ENCODE assay signal across 10 cellular contexts in genomic region chr1:229556551-229556950, GRCh38. TPM values are rescaled to one million over a fixed set of nuclear protein-coding genes. Genes with fewer than 3 reads are reported as not detected.
DNase-seq lines count a peak whose midpoint lies in the region; ATAC-seq, FAIRE-seq and TF ChIP-seq lines count a peak whose summit lies in the region.
"Had no signal": no experiment of that assay in that cellular context is flagged by ENCODE, and none has a peak within 500 bp of the region (broad histone marks: within the 10 kb centered on the region; RNA-seq: fewer than 3 reads in every experiment).

No MANE protein-coding gene starts in this region.

- TF ChIP-seq CTCF in NB4 (IDR thresholded peaks at IDR 0.05; ENCODE audit: low read depth, low read length) (no peak), astrocyte (IDR thresholded peaks at IDR 0.05; ENCODE audit: insufficient read depth, low read depth, low read length) (no peak), osteoblast (IDR thresholded peaks at IDR 0.05; ENCODE audit: extremely low read depth, low read depth, low read length) (no peak)

- H3K4me2 ChIP-seq in astrocyte (ENCODE audit: low read length) (peak overlapping the region; percentile 95), osteoblast (ENCODE audit: insufficient read depth, low read length) (peak overlapping the region; percentile 93)

- peak overlapping the region; percentile 89 for H3K4me3 ChIP-seq in GM08714 (ENCODE audit: low read length)
- peak overlapping the region; percentile 99 for H3K4me3 ChIP-seq in NB4 (ENCODE audit: low read depth, low read length)
- no peak overlapping the region for H3K4me3 ChIP-seq in astrocyte (ENCODE audit: insufficient read depth, low read depth, low read length)
- H3K4me3 ChIP-seq in osteoblast (ENCODE audit: insufficient read depth, low read length): no peak overlapping the region

- no peak for FAIRE-seq in astrocyte (lab: Jason Lieb, UNC)

- H2AFZ ChIP-seq in astrocyte (ENCODE audit: low read depth, low read length): no peak overlapping the region
- peak overlapping the region; percentile 6 for H2AFZ ChIP-seq in osteoblast (ENCODE audit: low read length)

- TF ChIP-seq POLR2A in NB4 (IDR thresholded peaks at IDR 0.05; ENCODE audit: extremely low read depth, insufficient read length): no peak

- H3K4me1 ChIP-seq in astrocyte (ENCODE audit: insufficient read depth, low read length): peaks cover 7% of the 10 kb centered on the region
- peaks cover 9% of the 10 kb centered on the region for H3K4me1 ChIP-seq in osteoblast (ENCODE audit: insufficient read depth, low read length)

- H3K27ac ChIP-seq in astrocyte (ENCODE audit: low read depth, low read length) (no peak overlapping the region), osteoblast (ENCODE audit: low read depth, low read length) (no peak overlapping the region)
- H3K27ac ChIP-seq: SJSA1 had no signal

- no peaks in the 10 kb centered on the region for H3K27me3 Mint-ChIP-seq in astrocyte (ENCODE audit: low read depth, unreplicated experiment)

- H3K4me3 Mint-ChIP-seq in astrocyte (ENCODE audit: unreplicated experiment): peak overlapping the region; percentile 95

- H3K4me1 Mint-ChIP-seq in astrocyte (ENCODE audit: low read depth, unreplicated experiment): peaks cover 19% of the 10 kb centered on the region

- no peaks in the 10 kb centered on the region for H3K9me3 Mint-ChIP-seq in astrocyte (ENCODE audit: unreplicated experiment)

- H3K79me2 ChIP-seq in astrocyte (ENCODE audit: insufficient read depth, low read length) (peaks cover 62% of the 10 kb centered on the region), osteoblast (ENCODE audit: insufficient read depth, low read length) (peaks cover 59% of the 10 kb centered on the region)

- ATAC-seq in GM18519 (IDR thresholded peaks at IDR 0.05; ENCODE audit: low FRiP score, unreplicated experiment): no peak
- no peak for ATAC-seq in HG03159 (IDR thresholded peaks at IDR 0.05; ENCODE audit: unreplicated experiment)

- no peak overlapping the region for H3K9ac ChIP-seq in astrocyte (ENCODE audit: low read length)

- H4K20me1 ChIP-seq in astrocyte (ENCODE audit: insufficient read depth, low read length) (peaks cover 38% of the 10 kb centered on the region), osteoblast (ENCODE audit: insufficient read depth, low read length) (peaks cover 29% of the 10 kb centered on the region)

- H3K27me3 ChIP-seq in astrocyte (ENCODE audit: insufficient read depth, low read length): no peaks in the 10 kb centered on the region
- no peaks in the 10 kb centered on the region for H3K27me3 ChIP-seq in osteoblast (ENCODE audit: insufficient read depth, low read length)
- H3K27me3 ChIP-seq: SJSA1 had no signal

- peak; percentile 72 for DNase-seq in NB4 (ENCODE audit: low read depth)
- DNase-seq in astrocyte (ENCODE audit: low read depth): no peak
- peak; percentile 67 for DNase-seq in osteoblast (ENCODE audit: insufficient read length, low spot score, missing footprints)
- no peak for DNase-seq in mucosa of gallbladder (ENCODE audit: low spot score)
- no peak for DNase-seq in DMS53 treated with DMSO at 0.1 percent for 48 hours (lab: John Stamatoyannopoulos, UW; ENCODE audit: unreplicated experiment)
- DNase-seq: KBM-7 had no signal

- H3K36me3 ChIP-seq in astrocyte (ENCODE audit: insufficient read depth, low read length): no peaks in the 10 kb centered on the region
- no peaks in the 10 kb centered on the region for H3K36me3 ChIP-seq in osteoblast (ENCODE audit: insufficient read depth, low read length)

- peak overlapping the region; percentile 28 for H3K27ac Mint-ChIP-seq in astrocyte (ENCODE audit: unreplicated experiment)

- peaks cover 2% of the 10 kb centered on the region for H3K36me3 Mint-ChIP-seq in astrocyte (ENCODE audit: low read depth, unreplicated experiment)

- H3K9me3 ChIP-seq in astrocyte (ENCODE audit: insufficient read depth, low read depth, low read length): no peaks in the 10 kb centered on the region
- H3K9me3 ChIP-seq in osteoblast (ENCODE audit: low read depth, low read length): no peaks in the 10 kb centered on the region
- H3K9me3 ChIP-seq: SJSA1 had no signal

RNA-seq across cellular contexts. Expression of gene ABCB10, which starts 2.0 kb away (rescaled TPM):
- total RNA-seq in astrocyte: 16.4 and 19.7 TPM in 2 replicates
- total RNA-seq in osteoblast: 12.4 and 13.4 TPM in 2 replicates
- total RNA-seq in mucosa of gallbladder: 14.9 TPM

RNA-seq across cellular contexts. Expression of gene NUP133, which starts 48.4 kb away (rescaled TPM):
- 34.4 and 35.1 TPM in 2 replicates for total RNA-seq in astrocyte
- 35.1 and 35.4 TPM in 2 replicates for total RNA-seq in osteoblast
- 30.3 TPM for total RNA-seq in mucosa of gallbladder

Comparison
In these comparisons a context has a peak if more than half of its experiments do, and no peak if none do; other contexts are left out.
1. H3K4me3 ChIP-seq: peak in GM08714 (single experiment) and NB4 (single experiment); none in astrocyte (single experiment) and osteoblast (single experiment).
2. DNase-seq: peak in NB4 (single experiment) and osteoblast (single experiment); none in astrocyte (single experiment), mucosa of gallbladder (single experiment) and DMS53 treated with DMSO at 0.1 percent for 48 hours (single experiment).